In the genomic region with DNA sequence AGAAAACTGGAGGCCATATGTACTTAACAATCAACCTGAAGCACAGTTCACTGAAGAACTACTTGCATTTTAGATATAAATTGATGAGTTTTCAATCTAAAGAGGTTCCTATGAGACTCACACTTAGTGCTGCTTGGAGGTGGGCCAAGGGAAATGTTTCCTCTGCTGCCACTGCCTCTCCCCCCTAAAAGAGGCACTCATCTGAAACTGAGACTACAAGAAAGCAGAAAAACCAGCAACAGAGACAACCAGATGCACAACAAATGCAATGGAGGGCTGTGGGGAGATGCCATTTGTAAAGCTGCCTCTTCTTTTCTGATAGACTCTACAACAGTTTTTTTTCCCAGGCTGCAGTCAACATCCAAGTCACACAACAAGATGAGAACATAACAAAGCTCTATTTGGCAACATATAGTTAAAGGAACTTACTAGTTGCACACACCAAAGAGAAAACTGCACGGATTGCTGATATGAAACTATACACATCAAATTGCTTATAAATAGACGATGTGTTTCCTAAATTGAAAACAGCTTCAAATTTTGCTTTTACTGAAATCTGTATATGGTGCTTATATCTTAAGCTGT, we compare ENCODE assay signal across 12 cellular contexts. TPM values are rescaled to one million over a fixed set of nuclear protein-coding genes. Genes with fewer than 3 reads are reported as not detected.
DNase-seq lines count a peak whose midpoint lies in the region; ATAC-seq and TF ChIP-seq lines count a peak whose summit lies in the region.
"Had no signal": no experiment of that assay in that cellular context is flagged by ENCODE, and none has a peak within 500 bp of the region (broad histone marks: within the 10 kb centered on the region; RNA-seq: fewer than 3 reads in every experiment).

No MANE protein-coding gene starts in this region.

- H3K4me3 Mint-ChIP-seq in mesothelial cell of epicardium: no peak overlapping the region
- H3K4me3 Mint-ChIP-seq: dendritic cell treated with granulocyte-macrophage colony-stimulating factor and Interleukin-4, amounts not matched to agents 40 ng/mL and 50 ng/mL, for 4 days; H9 had no signal

- H3K4me1 Mint-ChIP-seq in mesothelial cell of epicardium: peaks cover 66% of the 10 kb centered on the region

- H3K27ac Mint-ChIP-seq in mesothelial cell of epicardium: peak overlapping the region; percentile 63
- H3K27ac Mint-ChIP-seq: dendritic cell treated with granulocyte-macrophage colony-stimulating factor and Interleukin-4, amounts not matched to agents 40 ng/mL and 50 ng/mL, for 4 days; H9 had no signal

- H3K9me3 Mint-ChIP-seq in mesothelial cell of epicardium: no peaks in the 10 kb centered on the region
- H3K9me3 Mint-ChIP-seq: dendritic cell treated with granulocyte-macrophage colony-stimulating factor and Interleukin-4, amounts not matched to agents 40 ng/mL and 50 ng/mL, for 4 days; H9 had no signal

- H3K4me3 ChIP-seq in GM12864 (ENCODE audit: low read depth, low read length): peak overlapping the region; percentile 7; the same call in 1 of the 2 replicates

- H3K27me3 Mint-ChIP-seq in mesothelial cell of epicardium (ENCODE audit: low read depth): no peaks in the 10 kb centered on the region
- H3K27me3 Mint-ChIP-seq: dendritic cell treated with granulocyte-macrophage colony-stimulating factor and Interleukin-4, amounts not matched to agents 40 ng/mL and 50 ng/mL, for 4 days had no signal

- TF ChIP-seq CTCF in GM12864 (IDR thresholded peaks at IDR 0.05; ENCODE audit: low read depth, low read length, missing control alignments) (no peak), mesothelial cell of epicardium (IDR thresholded peaks at IDR 0.05; ENCODE audit: unreplicated experiment) (no peak)

- H3K36me3 Mint-ChIP-seq in mesothelial cell of epicardium: no peaks in the 10 kb centered on the region

- peak; percentile 80 for ATAC-seq in GM21529 (IDR thresholded peaks at IDR 0.05; ENCODE audit: unreplicated experiment)
- ATAC-seq: PC-3 had no signal

- DNase-seq in GM12864 (ENCODE audit: low read depth): peak; percentile 53
- DNase-seq in NCI-H226: peak; percentile 1
- no peak for DNase-seq in mesothelial cell of epicardium (ENCODE audit: low spot score in 2 of 2, unreplicated experiment in 2 of 2)
- DNase-seq in NCI-H446 treated with DMSO at 0.1 percent for 48 hours (lab: John Stamatoyannopoulos, UW): no peak
- DNase-seq in stimulated activated naive CD4-positive, alpha-beta T cell (lab: John Stamatoyannopoulos, UW): no peak
- DNase-seq in central memory CD4-positive, alpha-beta T cell: no peak
- DNase-seq in SHP77 (lab: John Stamatoyannopoulos, UW): no peak
- DNase-seq: GDM1, H9, PC-3 had no signal

RNA-seq across cellular contexts. Expression of gene TSPAN3, which starts 11.1 kb away (rescaled TPM):
- 301 to 312 TPM (median 307 TPM) in 3 replicates for total RNA-seq in mesothelial cell of epicardium

Comparison
In these comparisons a context has a peak if more than half of its experiments do, and no peak if none do; other contexts are left out.
1. DNase-seq: peak in GM12864 (single experiment) and NCI-H226 (single experiment); none in mesothelial cell of epicardium (0 of 2), NCI-H446 treated with DMSO at 0.1 percent for 48 hours (single experiment), stimulated activated naive CD4-positive, alpha-beta T cell (0 of 6), central memory CD4-positive, alpha-beta T cell (single experiment) and SHP77 (0 of 2).